In genomic region chr4:25860586-25861421, GRCh38 we compare ENCODE assay signal across 9 cellular contexts. TPM values are rescaled to one million over a fixed set of nuclear protein-coding genes. Genes with fewer than 3 reads are reported as not detected.
DNase-seq lines count a peak whose midpoint lies in the region; ATAC-seq, FAIRE-seq and TF ChIP-seq lines count a peak whose summit lies in the region.
"Had no signal": no experiment of that assay in that cellular context is flagged by ENCODE, and none has a peak within 500 bp of the region (broad histone marks: within the 10 kb centered on the region; RNA-seq: fewer than 3 reads in every experiment).

No MANE protein-coding gene starts in this region.

- intact Hi-C loops in Caco-2 (cut with micrococcal nuclease; ENCODE audit: unreplicated experiment): loop anchor here (5.0 kb wide), 1 partner anchor 51 kb away; the partner anchor contains the start of gene SMIM20

- CTCF ChIA-PET in Caco-2 (lab: Charles Lee): no interaction called here
- CTCF ChIA-PET in activated CD8-positive, alpha-beta T cell treated with anti-CD3 and anti-CD28 coated beads, Interleukin-2, amount 10 ng/mL, durations not matched to agents 7 days and 5 days (lab: Charles Lee): interaction anchor here (1.7 to 1.9 kb wide), 3 partner anchors 18 to 464 kb away, joined by 4 to 10 read pairs (median 9); partner anchors contain the start of gene SMIM20

- no peaks in the 10 kb centered on the region for H3K36me3 Mint-ChIP-seq in Caco-2 (ENCODE audit: insufficient read depth, unreplicated experiment)
- peaks cover 41% of the 10 kb centered on the region for H3K36me3 Mint-ChIP-seq in activated CD8-positive, alpha-beta T cell treated with anti-CD3 and anti-CD28 coated beads, Interleukin-2, amount 10 ng/mL, durations not matched to agents 7 days and 5 days (ENCODE audit: low read depth)
- H3K36me3 Mint-ChIP-seq in memory B cell: peaks cover 18% of the 10 kb centered on the region

- POLR2A ChIA-PET in Caco-2 (lab: Charles Lee): no interaction called here
- POLR2A ChIA-PET in activated CD8-positive, alpha-beta T cell treated with anti-CD3 and anti-CD28 coated beads, Interleukin-2, amount 10 ng/mL, durations not matched to agents 7 days and 5 days (lab: Charles Lee): interaction anchor here (0.7 to 2.3 kb wide), 4 partner anchors 15 to 458 kb away, joined by 3 to 17 read pairs (median 7); partner anchors contain the start of gene SMIM20

- no peaks in the 10 kb centered on the region for H3K36me3 ChIP-seq in Caco-2 (ENCODE audit: control insufficient read depth, insufficient read depth, low read length)

- DNase-seq in Caco-2 (no peak), memory B cell (ENCODE audit: low spot score in 2 of 2) (peak in 1 of 2 donors; percentile 49), GDM1 (lab: John Stamatoyannopoulos, UW) (no peak), nucleus accumbens (lab: John Stamatoyannopoulos, UW) (no peak), inferior parietal cortex (ENCODE audit: extremely low spot score) (no peak), H54 (ENCODE audit: insufficient read length, low spot score) (no peak)
- DNase-seq in activated CD8-positive, alpha-beta T cell treated with anti-CD3 and anti-CD28 coated beads, Interleukin-2, amount 10 ng/mL, durations not matched to agents 7 days and 5 days: no peak

- no peaks in the 10 kb centered on the region for H3K9me3 ChIP-seq in Caco-2

- H3K9me3 Mint-ChIP-seq in Caco-2 (ENCODE audit: unreplicated experiment): no peaks in the 10 kb centered on the region
- H3K9me3 Mint-ChIP-seq in activated CD8-positive, alpha-beta T cell treated with anti-CD3 and anti-CD28 coated beads, Interleukin-2, amount 10 ng/mL, durations not matched to agents 7 days and 5 days (ENCODE audit: insufficient read depth): no peaks in the 10 kb centered on the region
- no peaks in the 10 kb centered on the region for H3K9me3 Mint-ChIP-seq in memory B cell

- FAIRE-seq in H54 (lab: Jason Lieb, UNC): no peak
- FAIRE-seq: TTC549 had no signal

- peak overlapping the region; percentile 88 for H3K4me3 Mint-ChIP-seq in Caco-2 (ENCODE audit: unreplicated experiment)
- peak overlapping the region; percentile 100 for H3K4me3 Mint-ChIP-seq in activated CD8-positive, alpha-beta T cell treated with anti-CD3 and anti-CD28 coated beads, Interleukin-2, amount 10 ng/mL, durations not matched to agents 7 days and 5 days
- H3K4me3 Mint-ChIP-seq in memory B cell: peak overlapping the region; percentile 100

- no peak overlapping the region for H3K4me3 ChIP-seq in Caco-2 (ENCODE audit: low read depth, low read length)

- H3K4me1 ChIP-seq in Caco-2: peaks cover 9% of the 10 kb centered on the region; the same call in 1 of the 2 replicates

- H3K4me1 Mint-ChIP-seq in Caco-2 (ENCODE audit: low read depth, unreplicated experiment) (peaks cover 18% of the 10 kb centered on the region), memory B cell (peaks cover 55% of the 10 kb centered on the region)
- H3K4me1 Mint-ChIP-seq in activated CD8-positive, alpha-beta T cell treated with anti-CD3 and anti-CD28 coated beads, Interleukin-2, amount 10 ng/mL, durations not matched to agents 7 days and 5 days (ENCODE audit: low read depth): peaks cover 63% of the 10 kb centered on the region

- no peak for TF ChIP-seq POLR2A in H54 (IDR thresholded peaks at IDR 0.05; ENCODE audit: low read depth, low read length)

- H3K27me3 Mint-ChIP-seq in Caco-2 (ENCODE audit: insufficient read depth, unreplicated experiment) (no peaks in the 10 kb centered on the region), memory B cell (no peaks in the 10 kb centered on the region)
- no peaks in the 10 kb centered on the region for H3K27me3 Mint-ChIP-seq in activated CD8-positive, alpha-beta T cell treated with anti-CD3 and anti-CD28 coated beads, Interleukin-2, amount 10 ng/mL, durations not matched to agents 7 days and 5 days (ENCODE audit: low read depth)

- H3K27me3 ChIP-seq in Caco-2 (replicated peaks; ENCODE audit: control insufficient read depth, insufficient read depth, low read length): no peaks in the 10 kb centered on the region

- BruUV-seq in Caco-2 (replicated peaks; lab: Mats Ljungman, UMichigan): TSS peak; percentile 48

- H3K27ac Mint-ChIP-seq in Caco-2 (ENCODE audit: unreplicated experiment): no peak overlapping the region
- peak overlapping the region; percentile 98 for H3K27ac Mint-ChIP-seq in activated CD8-positive, alpha-beta T cell treated with anti-CD3 and anti-CD28 coated beads, Interleukin-2, amount 10 ng/mL, durations not matched to agents 7 days and 5 days
- H3K27ac Mint-ChIP-seq in memory B cell: peak overlapping the region; percentile 100

- peak; percentile 33 for ATAC-seq in HG03175 (IDR thresholded peaks at IDR 0.05; ENCODE audit: unreplicated experiment)
- ATAC-seq in activated CD8-positive, alpha-beta T cell treated with anti-CD3 and anti-CD28 coated beads, Interleukin-2, amount 10 ng/mL, durations not matched to agents 7 days and 5 days: no peak
- ATAC-seq in memory B cell (ENCODE audit: low read depth): peak; percentile 42

- no peak for TF ChIP-seq CTCF in Caco-2 (IDR thresholded peaks at IDR 0.05; ENCODE audit: insufficient read depth in 1 of 2, low read depth in 1 of 2, low read length in 1 of 2, severe bottlenecking in 1 of 2, unreplicated experiment in 1 of 2)

RNA-seq across cellular contexts. Expression of gene SEL1L3, which starts 2.0 kb away (rescaled TPM):
- total RNA-seq in Caco-2 (2022): 15.3 and 15.7 TPM in 2 replicates
- total RNA-seq in activated CD8-positive, alpha-beta T cell treated with anti-CD3 and anti-CD28 coated beads, Interleukin-2, amount 10 ng/mL, durations not matched to agents 7 days and 5 days: 10 to 100 TPM; 62.3 to 65.5 TPM

RNA-seq across cellular contexts. Expression of gene SMIM20, which starts 53.2 kb away (rescaled TPM):
- 18.5 and 20.1 TPM in 2 replicates for total RNA-seq in Caco-2 (2022)
- 10 to 100 TPM; 11.1 to 13.9 TPM for total RNA-seq in activated CD8-positive, alpha-beta T cell treated with anti-CD3 and anti-CD28 coated beads, Interleukin-2, amount 10 ng/mL, durations not matched to agents 7 days and 5 days
